23 cellular contexts compared by ENCODE assay signal in genomic region chrX:114906978-114907510, GRCh38.
"Had no signal": no experiment of that assay in that cellular context is flagged by ENCODE, and none has a peak within 500 bp of the region (broad histone marks: within the 10 kb centered on the region; RNA-seq: fewer than 3 reads in every experiment).

No MANE protein-coding gene starts in this region.

- H3K9me3 ChIP-seq: body of pancreas, tibial nerve, vagina had no signal

- H3K36me3 ChIP-seq: right atrium auricular region, tibial nerve, vagina had no signal

- ATAC-seq: activated CD4-positive, CD25-positive, alpha-beta regulatory T cell treated with anti-CD3 and anti-CD28 coated beads, Interleukin-2, amount 50 U/mL, for 24 hours; body of pancreas; foreskin keratinocyte; naive thymus-derived CD8-positive, alpha-beta T cell had no signal

- DNase-seq: activated CD4-positive, alpha-beta T cell treated with anti-CD3 and anti-CD28 coated beads, Interleukin-2, amount 50 U/mL, for 1 hour; activated CD8-positive, alpha-beta memory T cell treated with anti-CD3 and anti-CD28 coated beads for 24 hours; activated gamma-delta T cell treated with Interleukin-2 at 50 U/mL for 16 hours; amniotic stem cell; body of pancreas; caudate nucleus; effector CD8-positive, alpha-beta T cell; foreskin keratinocyte; glutamatergic neuron; kidney; mesenchymal stem cell; naive thymus-derived CD8-positive, alpha-beta T cell; stimulated activated CD4-positive, alpha-beta T cell treated with anti-CD3 and anti-CD28 coated beads, Interleukin-4, amount 100 ng/mL, for 4 hours; stimulated activated CD8-positive, alpha-beta memory T cell treated with anti-CD3 and anti-CD28 coated beads, Interleukin-4, amount 100 ng/mL, for 48 hours; stimulated activated naive CD4-positive, alpha-beta T cell treated with Interleukin-2 at 50 U/mL for 16 hours; substantia nigra; T-helper 9 cell had no signal

- H3K27me3 ChIP-seq: body of pancreas, foreskin keratinocyte, right atrium auricular region, vagina had no signal

- H3K27ac ChIP-seq: body of pancreas, coronary artery, foreskin keratinocyte, right atrium auricular region, skin epidermis, tibial nerve, vagina had no signal

- H3K4me3 ChIP-seq: body of pancreas, coronary artery, right atrium auricular region, skin epidermis, tibial nerve, vagina had no signal

- H3K4me1 ChIP-seq: body of pancreas, right atrium auricular region, tibial nerve, vagina had no signal

- FAIRE-seq: kidney had no signal
